20 cellular contexts compared by ENCODE assay signal in the genomic region with DNA sequence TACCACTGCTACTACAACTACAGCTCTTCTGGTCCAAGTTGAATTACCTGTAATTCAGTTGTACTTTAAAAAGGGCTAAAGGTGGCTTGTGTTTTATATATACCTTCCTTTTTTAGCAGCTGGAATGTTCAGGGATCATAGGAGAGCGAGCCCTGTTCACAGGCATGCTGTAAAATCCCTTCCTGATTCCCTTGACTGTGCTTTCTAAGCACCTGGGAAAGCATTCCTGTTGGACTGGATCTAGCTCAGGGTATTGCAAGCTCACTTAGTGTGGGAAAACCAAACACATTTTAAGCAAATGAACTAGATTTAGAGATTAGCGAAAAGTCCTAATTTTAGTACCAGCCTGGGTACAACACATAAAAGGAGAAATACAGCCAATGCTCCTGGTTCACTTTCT.
"Had no signal": no experiment of that assay in that cellular context is flagged by ENCODE, and none has a peak within 500 bp of the region (broad histone marks: within the 10 kb centered on the region; RNA-seq: fewer than 3 reads in every experiment).

No MANE protein-coding gene starts in this region.

- H3K27me3 Mint-ChIP-seq: activated B cell treated with CpG ODN at 0.5 μM for 24 hours; activated CD4-positive, alpha-beta T cell treated with anti-CD3 and anti-CD28 coated beads, Interleukin-2, amount 10 ng/mL, durations not matched to agents 24 days and 14 days; activated CD8-positive, alpha-beta T cell treated with anti-CD3 and anti-CD28 coated beads for 36 hours; activated naive CD4-positive, alpha-beta T cell treated with anti-CD3 and anti-CD28 coated beads, Interleukin-2, amount 10 ng/mL, durations not matched to agents 7 days and 5 days had no signal

- H3K36me3 ChIP-seq: adrenal gland had no signal

- ATAC-seq: activated CD8-positive, alpha-beta T cell treated with anti-CD3 and anti-CD28 coated beads for 36 hours; psoas muscle; right cardiac atrium had no signal

- H3K4me3 Mint-ChIP-seq: activated B cell treated with CpG ODN at 0.5 μM for 24 hours; activated CD4-positive, alpha-beta T cell treated with anti-CD3 and anti-CD28 coated beads, Interleukin-2, amount 10 ng/mL, durations not matched to agents 24 days and 14 days; activated CD8-positive, alpha-beta T cell treated with anti-CD3 and anti-CD28 coated beads for 36 hours; activated naive CD4-positive, alpha-beta T cell treated with anti-CD3 and anti-CD28 coated beads, Interleukin-2, amount 10 ng/mL, durations not matched to agents 7 days and 5 days had no signal

- H3K27ac ChIP-seq: adrenal gland, hepatocyte, psoas muscle, testis, upper lobe of left lung had no signal

- H3K27me3 ChIP-seq: adrenal gland, hepatocyte, testis, upper lobe of left lung had no signal

- H3K4me1 Mint-ChIP-seq: activated naive CD4-positive, alpha-beta T cell treated with anti-CD3 and anti-CD28 coated beads, Interleukin-2, amount 10 ng/mL, durations not matched to agents 7 days and 5 days had no signal

- H3K4me3 ChIP-seq: adrenal gland, hepatocyte, lung, psoas muscle, testis, upper lobe of left lung had no signal

- H3K4me1 ChIP-seq: psoas muscle had no signal

- H3K27ac Mint-ChIP-seq: activated CD4-positive, alpha-beta T cell treated with anti-CD3 and anti-CD28 coated beads, Interleukin-2, amount 10 ng/mL, durations not matched to agents 24 days and 14 days; activated CD8-positive, alpha-beta T cell treated with anti-CD3 and anti-CD28 coated beads for 36 hours; activated T-helper 2 cell treated with anti-CD3 and anti-CD28 coated beads, Interferon-gamma antibody, Interleukin-2, Interleukin-4, amounts not matched to agents 10 μg/mL and 5 μg/mL and 100 μg/mL, durations not matched to agents 14 hours and 24 hours and 36 hours had no signal

- H3K9me3 ChIP-seq: adrenal gland, psoas muscle, SK-N-SH, testis, upper lobe of left lung had no signal

- DNase-seq: activated B cell treated with CpG ODN at 0.5 μM for 24 hours; activated CD4-positive, alpha-beta T cell treated with anti-CD3 and anti-CD28 coated beads, Interleukin-2, amount 10 ng/mL, durations not matched to agents 24 days and 14 days; activated CD8-positive, alpha-beta T cell treated with anti-CD3 and anti-CD28 coated beads for 36 hours; activated naive CD4-positive, alpha-beta T cell treated with anti-CD3 and anti-CD28 coated beads, Interleukin-2, amount 10 ng/mL, durations not matched to agents 7 days and 5 days; activated T-cell treated with anti-CD3 and anti-CD28 coated beads, Interleukin-2, amount 50 U/mL, for 1 hour; adrenal gland; dermis blood vessel endothelial cell; effector memory CD4-positive, alpha-beta T cell; midbrain; psoas muscle; right cardiac atrium; SK-N-SH; stimulated activated CD4-positive, alpha-beta T cell treated with anti-CD3 and anti-CD28 coated beads, Interleukin-15, amount 100 ng/mL, for 24 hours; stimulated activated CD4-positive, alpha-beta T cell treated with anti-CD3 and anti-CD28 coated beads, Interleukin-2, amount 100 ng/mL, for 48 hours; T-helper 9 cell; testis; upper lobe of left lung had no signal
